Comparison of ENCODE assay signal across 18 cellular contexts in genomic region chr14:95948608-95949007, GRCh38.
A peak's percentile ranks its signal among the peaks of the same experiment; 100 is the strongest.
DNase-seq lines count a peak whose midpoint lies in the region; ATAC-seq and TF ChIP-seq lines count a peak whose summit lies in the region.
"Had no signal": no experiment of that assay in that cellular context is flagged by ENCODE, and none has a peak within 500 bp of the region (broad histone marks: within the 10 kb centered on the region; RNA-seq: fewer than 3 reads in every experiment).

No MANE protein-coding gene starts in this region.

- H3K27me3 ChIP-seq in A673 (replicated peaks; ENCODE audit: insufficient read depth, low read depth, low read length, poor library complexity): peaks cover 6% of the 10 kb centered on the region
- H3K27me3 ChIP-seq: BLaER1 had no signal

- no peak overlapping the region for H3K27ac ChIP-seq in A673 (ENCODE audit: low read depth, low read length, poor library complexity, severe bottlenecking)
- H3K27ac ChIP-seq: 22Rv1, BLaER1 had no signal

- no peak for TF ChIP-seq CTCF in A673 (conservative IDR thresholded peaks at IDR 0.05; ENCODE audit: low read depth, low read length)
- TF ChIP-seq CTCF in epithelial cell of proximal tubule (conservative IDR thresholded peaks at IDR 0.05; ENCODE audit: low read depth, low read length): no peak

- ATAC-seq in HG03196 (IDR thresholded peaks at IDR 0.05; ENCODE audit: unreplicated experiment): no peak
- ATAC-seq: Panc1 had no signal

- peaks cover 4% of the 10 kb centered on the region for H3K4me1 ChIP-seq in A673 (ENCODE audit: insufficient read depth, low read length, poor library complexity, severe bottlenecking)
- H3K4me1 ChIP-seq: BLaER1 had no signal

- CTCF ChIA-PET in A673 (lab: Charles Lee): no interaction called here

- intact Hi-C loops in A673 (cut with micrococcal nuclease; ENCODE audit: unreplicated experiment): no loop called here

- no peaks in the 10 kb centered on the region for H3K36me3 ChIP-seq in A673 (ENCODE audit: insufficient read depth, low read length, poor library complexity, severe bottlenecking)
- H3K36me3 ChIP-seq: BLaER1 had no signal

- no peak overlapping the region for H3K4me3 ChIP-seq in A673 (ENCODE audit: low read depth, low read length, poor library complexity, severe bottlenecking)
- no peak overlapping the region for H3K4me3 ChIP-seq in epithelial cell of proximal tubule (ENCODE audit: low read depth, low read length)
- H3K4me3 ChIP-seq: BLaER1 had no signal

- no TSS peak for BruUV-seq in A673 (replicated peaks; lab: Mats Ljungman, UMichigan)

- no peaks in the 10 kb centered on the region for H3K9me3 ChIP-seq in A673 (ENCODE audit: low read depth, low read length, poor library complexity, severe bottlenecking)
- H3K9me3 ChIP-seq: BLaER1 had no signal

- no peak for TF ChIP-seq EP300 in Ishikawa (IDR thresholded peaks at IDR 0.05; ENCODE audit: borderline replicate concordance)

- peak; percentile 74 for DNase-seq in A673 (ENCODE audit: low spot score)
- peak; percentile 76 for DNase-seq in epithelial cell of proximal tubule (ENCODE audit: low read depth)
- DNase-seq in kidney glomerular epithelial cell (lab: John Stamatoyannopoulos, UW): peak; percentile 16
- no peak for DNase-seq in NCI-H1092 (lab: John Stamatoyannopoulos, UW)
- DNase-seq in NCI-H2171 treated with DMSO at 0.1 percent for 48 hours (lab: John Stamatoyannopoulos, UW): no peak
- no peak for DNase-seq in ureter (ENCODE audit: low spot score)
- DNase-seq: DMS153, EL, KG1, NCI-H1048, NCI-H446 treated with DMSO at 0.1 percent for 48 hours, NCI-H82, Right ventricle myocardium superior had no signal

- no peak for TF ChIP-seq RAD21 in Ishikawa (IDR thresholded peaks at IDR 0.05; ENCODE audit: low read depth)

- POLR2A ChIA-PET in A673 (lab: Charles Lee; ENCODE audit: low non-redundant PET): no interaction called here

TF ChIP-seq in Ishikawa, 13 proteins besides CTCF, POLR2A, EP300 and RAD21:
- TF ChIP-seq EGR1 (IDR thresholded peaks at IDR 0.05) (no peak), TCF12 (IDR thresholded peaks at IDR 0.05; ENCODE audit: low read depth) (no peak), NFIC (IDR thresholded peaks at IDR 0.05) (no peak), USF1 (IDR thresholded peaks at IDR 0.05) (no peak), FOXM1 (IDR thresholded peaks at IDR 0.05; ENCODE audit: borderline replicate concordance, low read depth) (no peak), ZBTB7A (IDR thresholded peaks at IDR 0.05; ENCODE audit: low read depth) (no peak), TEAD4 (IDR thresholded peaks at IDR 0.05) (peak; percentile 31; the same call in 1 of the 2 replicates), TAF1 (IDR thresholded peaks at IDR 0.05; ENCODE audit: low read depth) (no peak)

Comparison
In these comparisons a context has a peak if more than half of its experiments do, and no peak if none do; other contexts are left out.
1. DNase-seq: peak in A673 (single experiment), epithelial cell of proximal tubule (single experiment) and kidney glomerular epithelial cell (single experiment); none in NCI-H1092 (single experiment), NCI-H2171 treated with DMSO at 0.1 percent for 48 hours (single experiment) and ureter (single experiment).